ENCODE assay signal across 21 cellular contexts in genomic region chr1:85277802-85278201, GRCh38. TPM values are rescaled to one million over a fixed set of nuclear protein-coding genes. Genes with fewer than 3 reads are reported as not detected.
DNase-seq lines count a peak whose midpoint lies in the region; ATAC-seq and TF ChIP-seq lines count a peak whose summit lies in the region.
"Had no signal": no experiment of that assay in that cellular context is flagged by ENCODE, and none has a peak within 500 bp of the region (broad histone marks: within the 10 kb centered on the region; RNA-seq: fewer than 3 reads in every experiment).

No MANE protein-coding gene starts in this region.

- peaks cover 15% of the 10 kb centered on the region for H3F3A ChIP-seq in neural progenitor cell (ENCODE audit: low read depth)

- H3K27me3 ChIP-seq in CD4-positive, alpha-beta T cell (ENCODE audit: control insufficient read depth, insufficient read depth, low read length) = no peaks in the 10 kb centered on the region
- no peaks in the 10 kb centered on the region for H3K27me3 ChIP-seq in neural progenitor cell
- no peaks in the 10 kb centered on the region for H3K27me3 ChIP-seq in ovary
- H3K27me3 ChIP-seq: body of pancreas, esophagus muscularis mucosa, upper lobe of left lung had no signal

- no peak for TF ChIP-seq CTCF in CD4-positive, alpha-beta T cell (IDR thresholded peaks at IDR 0.05)
- TF ChIP-seq CTCF in LNCaP clone FGC (IDR thresholded peaks at IDR 0.05; ENCODE audit: control insufficient read depth, extremely low read depth, insufficient read depth) = no peak
- TF ChIP-seq CTCF in chondrocyte (IDR thresholded peaks at IDR 0.05) = no peak
- TF ChIP-seq CTCF in neural progenitor cell (IDR thresholded peaks at IDR 0.05) = no peak
- TF ChIP-seq CTCF in progenitor cell of endocrine pancreas (IDR thresholded peaks at IDR 0.05; ENCODE audit: unreplicated experiment) = no peak
- no peak for TF ChIP-seq CTCF in ovary (IDR thresholded peaks at IDR 0.05)

- H3K4me1 ChIP-seq in neural progenitor cell (peaks cover 12% of the 10 kb centered on the region), ovary (ENCODE audit: insufficient read depth) (peaks cover 1% of the 10 kb centered on the region)

- peaks cover 21% of the 10 kb centered on the region for H3K36me3 Mint-ChIP-seq in CD4-positive, alpha-beta T cell (ENCODE audit: low read depth)
- H3K36me3 Mint-ChIP-seq in chondrocyte (ENCODE audit: low read depth) = peaks cover 5% of the 10 kb centered on the region
- no peaks in the 10 kb centered on the region for H3K36me3 Mint-ChIP-seq in neural progenitor cell
- peaks cover 5% of the 10 kb centered on the region for H3K36me3 Mint-ChIP-seq in progenitor cell of endocrine pancreas (ENCODE audit: insufficient read depth)
- H3K36me3 Mint-ChIP-seq: natural killer cell had no signal

- no peaks in the 10 kb centered on the region for H3K27me3 Mint-ChIP-seq in CD4-positive, alpha-beta T cell
- no peaks in the 10 kb centered on the region for H3K27me3 Mint-ChIP-seq in chondrocyte (ENCODE audit: low read depth)
- H3K27me3 Mint-ChIP-seq in neural progenitor cell (ENCODE audit: insufficient read depth, low read depth) = peaks cover 4% of the 10 kb centered on the region
- H3K27me3 Mint-ChIP-seq in progenitor cell of endocrine pancreas = no peaks in the 10 kb centered on the region
- H3K27me3 Mint-ChIP-seq: stimulated activated memory B cell treated with anti-CD40 and anti-IgM and Interleukin-4, amounts not matched to agents 10 μg/mL and 1 μg/mL and 100 μg/mL, for 72 hours had no signal

- H3K9ac ChIP-seq in neural progenitor cell = no peak overlapping the region

- H3K4me1 Mint-ChIP-seq in CD4-positive, alpha-beta T cell (ENCODE audit: low read depth) = peaks cover 48% of the 10 kb centered on the region
- H3K4me1 Mint-ChIP-seq in chondrocyte (ENCODE audit: low read depth) (peaks cover 51% of the 10 kb centered on the region), neural progenitor cell (peaks cover 14% of the 10 kb centered on the region), progenitor cell of endocrine pancreas (ENCODE audit: low read depth) (peaks cover 16% of the 10 kb centered on the region)

- no peak overlapping the region for H2AFZ ChIP-seq in neural progenitor cell (replicated peaks)

- no peak overlapping the region for H3K4me2 ChIP-seq in neural progenitor cell

- H3K27ac Mint-ChIP-seq in CD4-positive, alpha-beta T cell = peak overlapping the region; percentile 95
- H3K27ac Mint-ChIP-seq in chondrocyte (ENCODE audit: unreplicated experiment) (peak overlapping the region; percentile 95), neural progenitor cell (no peak overlapping the region), progenitor cell of endocrine pancreas (no peak overlapping the region)
- H3K27ac Mint-ChIP-seq: activated naive CD4-positive, alpha-beta T cell treated with anti-CD3 and anti-CD28 coated beads for 36 hours had no signal

- H3K27ac ChIP-seq in CD4-positive, alpha-beta T cell (ENCODE audit: low read depth, low read length) = no peak overlapping the region
- H3K27ac ChIP-seq in neural progenitor cell (no peak overlapping the region), ovary (no peak overlapping the region)

- no peak overlapping the region for H3K4me3 Mint-ChIP-seq in CD4-positive, alpha-beta T cell
- H3K4me3 Mint-ChIP-seq in chondrocyte (ENCODE audit: unreplicated experiment) (no peak overlapping the region), neural progenitor cell (peak overlapping the region; percentile 33), progenitor cell of endocrine pancreas (ENCODE audit: low read depth) (no peak overlapping the region)

- no peak for DNase-seq in CD4-positive, alpha-beta T cell
- DNase-seq in LNCaP clone FGC (ENCODE audit: low read depth) (peak; percentile 50), chondrocyte (ENCODE audit: low spot score) (no peak), neural progenitor cell (ENCODE audit: low spot score) (no peak), progenitor cell of endocrine pancreas (ENCODE audit: low spot score, unreplicated experiment) (no peak), NOMO-1 treated with DMSO at 0.1 percent for 48 hours (lab: John Stamatoyannopoulos, UW; ENCODE audit: unreplicated experiment) (no peak), ovary (no peak)
- DNase-seq: activated CD4-positive, alpha-beta T cell treated with anti-CD3 and anti-CD28 coated beads for 36 hours; activated CD8-positive, alpha-beta memory T cell treated with anti-CD3 and anti-CD28 coated beads, Interleukin-2, amount 50 U/mL, for 4 hours; activated naive CD4-positive, alpha-beta T cell treated with anti-CD3 and anti-CD28 coated beads for 36 hours; body of pancreas; C1 segment of cervical spinal cord; head of caudate nucleus; natural killer cell; NCI-H1436; RPMI8226; upper lobe of left lung had no signal

- no peak overlapping the region for H3K4me3 ChIP-seq in LNCaP clone FGC (ENCODE audit: low read depth, low read length)
- H3K4me3 ChIP-seq in neural progenitor cell = no peak overlapping the region
- no peak overlapping the region for H3K4me3 ChIP-seq in ovary
- H3K4me3 ChIP-seq: body of pancreas had no signal

- POLR2A ChIA-PET in CD4-positive, alpha-beta T cell (lab: Charles Lee) = interaction anchor here (1.8 to 3.8 kb wide), 4 partner anchors 8 to 704 kb away, joined by 6 to 104 read pairs (median 23); partner anchors contain the start of genes C1orf52 and CTBS

- intact Hi-C loops in CD4-positive, alpha-beta T cell (cut with DNase I, micrococcal nuclease) = loop anchor here (1.0 to 10.0 kb wide), 10 partner anchors 19 to 773 kb away; partner anchors contain the start of genes CTBS (in 2 of the 2), C1orf52 (in 1 of the 2), GNG5 (in 1 of the 2) and SPATA1 (in 1 of the 2)
- intact Hi-C loops in ovary (cut with DNase I) = no loop called here

- ATAC-seq in CD4-positive, alpha-beta T cell (ENCODE audit: poor library complexity) = no peak
- ATAC-seq in HG02759 (IDR thresholded peaks at IDR 0.05; ENCODE audit: unreplicated experiment) = no peak
- ATAC-seq: activated CD4-positive, alpha-beta T cell treated with anti-CD3 and anti-CD28 coated beads for 36 hours; body of pancreas; natural killer cell; stimulated activated memory B cell treated with anti-CD40 and anti-IgM and Interleukin-4, amounts not matched to agents 10 μg/mL and 1 μg/mL and 100 μg/mL, for 72 hours had no signal

- no peak for TF ChIP-seq POLR2A in ovary (IDR thresholded peaks at IDR 0.05)

- H3K79me2 ChIP-seq in neural progenitor cell (ENCODE audit: low read depth) = peaks cover 32% of the 10 kb centered on the region

- peaks cover 4% of the 10 kb centered on the region for H4K20me1 ChIP-seq in neural progenitor cell (ENCODE audit: low read depth)

- CTCF ChIA-PET in CD4-positive, alpha-beta T cell (lab: Charles Lee) = interaction anchor here (0.7 to 11.2 kb wide), 4 partner anchors 18 to 1109 kb away, joined by 3 to 119 read pairs (median 16); partner anchors contain the start of gene C1orf52

- H3K9me3 Mint-ChIP-seq in CD4-positive, alpha-beta T cell = no peaks in the 10 kb centered on the region
- H3K9me3 Mint-ChIP-seq in chondrocyte (ENCODE audit: low read depth) (no peaks in the 10 kb centered on the region), neural progenitor cell (no peaks in the 10 kb centered on the region), progenitor cell of endocrine pancreas (ENCODE audit: low read depth) (no peaks in the 10 kb centered on the region)
- H3K9me3 Mint-ChIP-seq: activated naive CD4-positive, alpha-beta T cell treated with anti-CD3 and anti-CD28 coated beads for 36 hours; natural killer cell; stimulated activated memory B cell treated with anti-CD40 and anti-IgM and Interleukin-4, amounts not matched to agents 10 μg/mL and 1 μg/mL and 100 μg/mL, for 72 hours had no signal

- H3K9me3 ChIP-seq in CD4-positive, alpha-beta T cell (ENCODE audit: control insufficient read depth, low read length) = no peaks in the 10 kb centered on the region
- no peaks in the 10 kb centered on the region for H3K9me3 ChIP-seq in neural progenitor cell (ENCODE audit: low read depth)
- no peaks in the 10 kb centered on the region for H3K9me3 ChIP-seq in ovary
- H3K9me3 ChIP-seq: body of pancreas, esophagus muscularis mucosa, HAP-1, upper lobe of left lung had no signal

- no peak for TF ChIP-seq EP300 in ovary (IDR thresholded peaks at IDR 0.05)

- H3K36me3 ChIP-seq in neural progenitor cell = no peaks in the 10 kb centered on the region
- no peaks in the 10 kb centered on the region for H3K36me3 ChIP-seq in ovary
- H3K36me3 ChIP-seq: HAP-1, upper lobe of left lung had no signal

- 86 to 97% (median 89%) methylated on average over 4 of the region's 4 CpGs for WGBS in ovary, 3 donors

RNA-seq across cellular contexts. Expression of gene BCL10, which starts 1.4 kb away (rescaled TPM):
- total RNA-seq in CD4-positive, alpha-beta T cell = 10 to 100 TPM; 50.0 to 52.0 TPM
- 21.9 to 26.5 TPM (median 24.9 TPM) in 3 replicates for total RNA-seq in chondrocyte
- total RNA-seq in neural progenitor cell (ENCODE audit: low replicate concordance) = 17.4 and 28.2 TPM in 2 replicates
- total RNA-seq in progenitor cell of endocrine pancreas = 19.9 and 20.9 TPM in 2 replicates
- 10 to 100 TPM; 12.8 to 23.6 (median 18.5) TPM for total RNA-seq in ovary
- 10 to 100 TPM in 1 of 2 donors, 1 to 10 TPM in 1; 8.1 to 13.6 TPM for polyA plus RNA-seq in ovary

RNA-seq across cellular contexts. Expression of gene C1orf52, which starts 18.3 kb away (rescaled TPM):
- 10 to 100 TPM; 62.4 to 66.6 TPM for total RNA-seq in CD4-positive, alpha-beta T cell
- total RNA-seq in chondrocyte (27.1 to 31.3 TPM (median 28.0 TPM) in 3 replicates), neural progenitor cell (ENCODE audit: low replicate concordance) (33.2 and 55.8 TPM in 2 replicates), progenitor cell of endocrine pancreas (41.0 and 42.2 TPM in 2 replicates), ovary (10 to 100 TPM; 10.7 to 24.6 (median 18.8) TPM)
- polyA plus RNA-seq in ovary = 10 to 100 TPM; 20.1 to 23.9 TPM

Comparison
In these comparisons a context has a peak if more than half of its experiments do, and no peak if none do; other contexts are left out.
1. H3K27ac Mint-ChIP-seq: peak in CD4-positive, alpha-beta T cell (single experiment) and chondrocyte (single experiment); none in neural progenitor cell (single experiment) and progenitor cell of endocrine pancreas (single experiment).
2. intact Hi-C loops: an anchor here in CD4-positive, alpha-beta T cell (1.0 to 10.0 kb wide); none called in ovary.